In the genomic region with DNA sequence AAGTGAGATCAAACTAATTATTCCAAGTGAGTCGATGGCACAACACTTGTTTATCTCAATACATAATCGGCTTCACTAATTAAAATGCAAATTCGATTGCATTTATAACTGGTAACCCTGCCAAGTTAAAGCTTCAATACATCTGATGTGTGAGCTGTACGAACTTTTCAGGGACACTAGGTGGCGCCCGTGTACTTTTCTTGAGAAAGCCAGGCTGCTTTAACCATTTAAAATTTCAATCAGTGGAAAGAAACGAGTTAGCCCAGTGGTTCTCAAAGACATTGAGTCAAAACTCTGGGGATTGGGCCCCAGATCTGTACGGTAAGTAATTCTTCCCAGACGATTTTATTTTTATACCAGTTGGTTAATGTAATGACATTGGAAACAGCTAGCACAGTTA, we compare ENCODE assay signal across 1 cellular context.
TF ChIP-seq lines count a peak whose summit lies in the region.

No MANE protein-coding gene starts in this region.

TF ChIP-seq in GM23338, 12 proteins besides CTCF, POLR2A, EP300 and RAD21 (continued from another document):
- no peak for TF ChIP-seq NANOG (IDR thresholded peaks at IDR 0.05; ENCODE audit: borderline replicate concordance)
- no peak for TF ChIP-seq ZNF331 (CRISPR knock-in tag; IDR thresholded peaks at IDR 0.05; ENCODE audit: low read depth)
- TF ChIP-seq, protein P1, sequence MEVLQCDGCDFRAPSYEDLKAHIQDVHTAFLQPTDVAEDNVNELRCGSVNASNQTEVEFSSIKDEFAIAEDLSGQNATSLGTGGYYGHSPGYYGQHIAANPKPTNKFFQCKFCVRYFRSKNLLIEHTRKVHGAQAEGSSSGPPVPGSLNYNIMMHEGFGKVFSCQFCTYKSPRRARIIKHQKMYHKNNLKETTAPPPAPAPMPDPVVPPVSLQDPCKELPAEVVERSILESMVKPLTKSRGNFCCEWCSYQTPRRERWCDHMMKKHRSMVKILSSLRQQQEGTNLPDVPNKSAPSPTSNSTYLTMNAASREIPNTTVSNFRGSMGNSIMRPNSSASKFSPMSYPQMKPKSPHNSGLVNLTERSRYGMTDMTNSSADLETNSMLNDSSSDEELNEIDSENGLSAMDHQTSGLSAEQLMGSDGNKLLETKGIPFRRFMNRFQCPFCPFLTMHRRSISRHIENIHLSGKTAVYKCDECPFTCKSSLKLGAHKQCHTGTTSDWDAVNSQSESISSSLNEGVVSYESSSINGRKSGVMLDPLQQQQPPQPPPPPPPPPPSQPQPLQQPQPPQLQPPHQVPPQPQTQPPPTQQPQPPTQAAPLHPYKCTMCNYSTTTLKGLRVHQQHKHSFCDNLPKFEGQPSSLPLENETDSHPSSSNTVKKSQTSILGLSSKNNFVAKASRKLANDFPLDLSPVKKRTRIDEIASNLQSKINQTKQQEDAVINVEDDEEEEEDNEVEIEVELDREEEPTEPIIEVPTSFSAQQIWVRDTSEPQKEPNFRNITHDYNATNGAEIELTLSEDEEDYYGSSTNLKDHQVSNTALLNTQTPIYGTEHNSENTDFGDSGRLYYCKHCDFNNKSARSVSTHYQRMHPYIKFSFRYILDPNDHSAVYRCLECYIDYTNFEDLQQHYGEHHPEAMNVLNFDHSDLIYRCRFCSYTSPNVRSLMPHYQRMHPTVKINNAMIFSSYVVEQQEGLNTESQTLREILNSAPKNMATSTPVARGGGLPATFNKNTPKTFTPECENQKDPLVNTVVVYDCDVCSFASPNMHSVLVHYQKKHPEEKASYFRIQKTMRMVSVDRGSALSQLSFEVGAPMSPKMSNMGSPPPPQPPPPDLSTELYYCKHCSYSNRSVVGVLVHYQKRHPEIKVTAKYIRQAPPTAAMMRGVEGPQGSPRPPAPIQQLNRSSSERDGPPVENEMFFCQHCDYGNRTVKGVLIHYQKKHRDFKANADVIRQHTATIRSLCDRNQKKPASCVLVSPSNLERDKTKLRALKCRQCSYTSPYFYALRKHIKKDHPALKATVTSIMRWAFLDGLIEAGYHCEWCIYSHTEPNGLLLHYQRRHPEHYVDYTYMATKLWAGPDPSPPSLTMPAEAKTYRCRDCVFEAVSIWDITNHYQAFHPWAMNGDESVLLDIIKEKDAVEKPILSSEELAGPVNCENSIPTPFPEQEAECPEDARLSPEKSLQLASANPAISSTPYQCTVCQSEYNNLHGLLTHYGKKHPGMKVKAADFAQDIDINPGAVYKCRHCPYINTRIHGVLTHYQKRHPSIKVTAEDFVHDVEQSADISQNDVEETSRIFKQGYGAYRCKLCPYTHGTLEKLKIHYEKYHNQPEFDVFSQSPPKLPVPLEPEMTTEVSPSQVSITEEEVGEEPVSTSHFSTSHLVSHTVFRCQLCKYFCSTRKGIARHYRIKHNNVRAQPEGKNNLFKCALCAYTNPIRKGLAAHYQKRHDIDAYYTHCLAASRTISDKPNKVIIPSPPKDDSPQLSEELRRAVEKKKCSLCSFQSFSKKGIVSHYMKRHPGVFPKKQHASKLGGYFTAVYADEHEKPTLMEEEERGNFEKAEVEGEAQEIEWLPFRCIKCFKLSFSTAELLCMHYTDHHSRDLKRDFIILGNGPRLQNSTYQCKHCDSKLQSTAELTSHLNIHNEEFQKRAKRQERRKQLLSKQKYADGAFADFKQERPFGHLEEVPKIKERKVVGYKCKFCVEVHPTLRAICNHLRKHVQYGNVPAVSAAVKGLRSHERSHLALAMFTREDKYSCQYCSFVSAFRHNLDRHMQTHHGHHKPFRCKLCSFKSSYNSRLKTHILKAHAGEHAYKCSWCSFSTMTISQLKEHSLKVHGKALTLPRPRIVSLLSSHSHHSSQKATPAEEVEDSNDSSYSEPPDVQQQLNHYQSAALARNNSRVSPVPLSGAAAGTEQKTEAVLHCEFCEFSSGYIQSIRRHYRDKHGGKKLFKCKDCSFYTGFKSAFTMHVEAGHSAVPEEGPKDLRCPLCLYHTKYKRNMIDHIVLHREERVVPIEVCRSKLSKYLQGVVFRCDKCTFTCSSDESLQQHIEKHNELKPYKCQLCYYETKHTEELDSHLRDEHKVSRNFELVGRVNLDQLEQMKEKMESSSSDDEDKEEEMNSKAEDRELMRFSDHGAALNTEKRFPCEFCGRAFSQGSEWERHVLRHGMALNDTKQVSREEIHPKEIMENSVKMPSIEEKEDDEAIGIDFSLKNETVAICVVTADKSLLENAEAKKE (CRISPR knock-in tag; IDR thresholded peaks at IDR 0.05), result no peak
